ENCODE assay signal across 2 cellular contexts in the genomic region with DNA sequence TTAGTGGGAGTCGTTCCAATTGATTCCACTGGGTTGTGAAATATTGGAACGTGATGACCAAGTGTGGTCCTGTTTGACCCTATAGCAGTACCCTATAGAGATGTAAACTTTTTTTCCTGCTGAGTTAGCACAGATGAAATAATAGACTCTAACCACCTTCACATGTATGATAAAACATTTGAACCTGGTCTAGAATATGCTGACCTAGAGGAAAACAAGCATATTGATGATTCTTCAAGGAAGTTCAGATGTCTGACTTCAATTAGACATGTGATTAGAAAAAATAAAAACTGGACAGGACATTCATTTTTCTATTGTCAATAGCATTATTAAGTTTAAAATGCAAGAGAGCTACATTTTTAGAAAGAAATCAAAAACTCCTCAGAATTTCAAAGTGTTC.
TF ChIP-seq lines count a peak whose summit lies in the region.

No MANE protein-coding gene starts in this region.

TF ChIP-seq in A549, 52 proteins besides CTCF, POLR2A, EP300 and RAD21:
- TF ChIP-seq MAFK (IDR thresholded peaks at IDR 0.05; ENCODE audit: partially characterized antibody) (peak; percentile 70), ZNF302 (CRISPR knock-in tag; IDR thresholded peaks at IDR 0.05) (no peak), EHMT2 (IDR thresholded peaks at IDR 0.05; ENCODE audit: low read depth) (no peak)
- TF ChIP-seq, protein P1, sequence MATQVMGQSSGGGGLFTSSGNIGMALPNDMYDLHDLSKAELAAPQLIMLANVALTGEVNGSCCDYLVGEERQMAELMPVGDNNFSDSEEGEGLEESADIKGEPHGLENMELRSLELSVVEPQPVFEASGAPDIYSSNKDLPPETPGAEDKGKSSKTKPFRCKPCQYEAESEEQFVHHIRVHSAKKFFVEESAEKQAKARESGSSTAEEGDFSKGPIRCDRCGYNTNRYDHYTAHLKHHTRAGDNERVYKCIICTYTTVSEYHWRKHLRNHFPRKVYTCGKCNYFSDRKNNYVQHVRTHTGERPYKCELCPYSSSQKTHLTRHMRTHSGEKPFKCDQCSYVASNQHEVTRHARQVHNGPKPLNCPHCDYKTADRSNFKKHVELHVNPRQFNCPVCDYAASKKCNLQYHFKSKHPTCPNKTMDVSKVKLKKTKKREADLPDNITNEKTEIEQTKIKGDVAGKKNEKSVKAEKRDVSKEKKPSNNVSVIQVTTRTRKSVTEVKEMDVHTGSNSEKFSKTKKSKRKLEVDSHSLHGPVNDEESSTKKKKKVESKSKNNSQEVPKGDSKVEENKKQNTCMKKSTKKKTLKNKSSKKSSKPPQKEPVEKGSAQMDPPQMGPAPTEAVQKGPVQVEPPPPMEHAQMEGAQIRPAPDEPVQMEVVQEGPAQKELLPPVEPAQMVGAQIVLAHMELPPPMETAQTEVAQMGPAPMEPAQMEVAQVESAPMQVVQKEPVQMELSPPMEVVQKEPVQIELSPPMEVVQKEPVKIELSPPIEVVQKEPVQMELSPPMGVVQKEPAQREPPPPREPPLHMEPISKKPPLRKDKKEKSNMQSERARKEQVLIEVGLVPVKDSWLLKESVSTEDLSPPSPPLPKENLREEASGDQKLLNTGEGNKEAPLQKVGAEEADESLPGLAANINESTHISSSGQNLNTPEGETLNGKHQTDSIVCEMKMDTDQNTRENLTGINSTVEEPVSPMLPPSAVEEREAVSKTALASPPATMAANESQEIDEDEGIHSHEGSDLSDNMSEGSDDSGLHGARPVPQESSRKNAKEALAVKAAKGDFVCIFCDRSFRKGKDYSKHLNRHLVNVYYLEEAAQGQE (IDR thresholded peaks at IDR 0.05) = no peak

TF ChIP-seq in IMR-90, 13 proteins besides CTCF, POLR2A, EP300 and RAD21:
- TF ChIP-seq, protein P2, sequence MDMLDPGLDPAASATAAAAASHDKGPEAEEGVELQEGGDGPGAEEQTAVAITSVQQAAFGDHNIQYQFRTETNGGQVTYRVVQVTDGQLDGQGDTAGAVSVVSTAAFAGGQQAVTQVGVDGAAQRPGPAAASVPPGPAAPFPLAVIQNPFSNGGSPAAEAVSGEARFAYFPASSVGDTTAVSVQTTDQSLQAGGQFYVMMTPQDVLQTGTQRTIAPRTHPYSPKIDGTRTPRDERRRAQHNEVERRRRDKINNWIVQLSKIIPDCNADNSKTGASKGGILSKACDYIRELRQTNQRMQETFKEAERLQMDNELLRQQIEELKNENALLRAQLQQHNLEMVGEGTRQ (IDR thresholded peaks at IDR 0.05; ENCODE audit: low read depth, low read length) = no peak
- TF ChIP-seq MAFK (IDR thresholded peaks at IDR 0.05; ENCODE audit: low read depth, low read length) = peak; percentile 70
TF ChIP-seq in IMR-90: peak in this region for 1.
